19 cellular contexts compared by ENCODE assay signal in the genomic region with DNA sequence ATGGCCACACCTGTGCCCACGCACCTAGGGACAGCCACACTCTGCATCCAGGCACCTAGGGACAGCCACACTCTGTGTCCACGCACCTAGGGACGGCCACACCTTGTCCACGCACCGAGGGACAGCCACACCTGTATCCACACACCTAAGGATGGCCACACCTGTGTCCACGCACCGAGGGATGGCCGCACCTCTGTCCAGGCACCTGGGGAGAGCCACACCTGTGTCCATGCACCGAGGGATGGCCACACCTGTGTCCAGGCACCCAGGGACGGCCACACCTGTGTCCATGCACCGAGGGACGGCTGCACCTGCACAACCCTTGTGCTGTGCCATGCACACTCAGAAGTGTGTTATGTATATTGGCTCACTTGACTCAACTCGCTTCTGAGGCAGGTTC. TPM values are rescaled to one million over a fixed set of nuclear protein-coding genes. Genes with fewer than 3 reads are reported as not detected.
DNase-seq lines count a peak whose midpoint lies in the region; ATAC-seq, FAIRE-seq and TF ChIP-seq lines count a peak whose summit lies in the region.
"Had no signal": no experiment of that assay in that cellular context is flagged by ENCODE, and none has a peak within 500 bp of the region (broad histone marks: within the 10 kb centered on the region; RNA-seq: fewer than 3 reads in every experiment).

No MANE protein-coding gene starts in this region.

- H2BK12ac ChIP-seq in mesenchymal stem cell (ENCODE audit: low read length in 2 of 2): no peak overlapping the region

- no peak for TF ChIP-seq POLR2A in GM12892 (IDR thresholded peaks at IDR 0.05; ENCODE audit: low read depth, low read length)
- no peak for TF ChIP-seq POLR2A in transverse colon (IDR thresholded peaks at IDR 0.05)

- no peak for ATAC-seq in effector memory CD8-positive, alpha-beta T cell (replicated peaks)
- no peak for ATAC-seq in GM18861 (IDR thresholded peaks at IDR 0.05; ENCODE audit: unreplicated experiment)
- ATAC-seq: HepG2 had no signal

- no peak overlapping the region for H4K8ac ChIP-seq in mesenchymal stem cell (ENCODE audit: low read length)

- WGBS in mesenchymal stem cell: 79% methylated on average over 13 of the region's 13 CpGs
- 53% methylated on average over 10 of the region's 13 CpGs; no CpG with 5 or more reads in 1 of the 2 donors for WGBS in transverse colon (ENCODE audit: low coverage in 1 of 2), 2 donors

- H3K36me3 Mint-ChIP-seq in effector memory CD8-positive, alpha-beta T cell (ENCODE audit: insufficient read depth): no peaks in the 10 kb centered on the region
- H3K36me3 Mint-ChIP-seq: CD4-positive, CD25-positive, alpha-beta regulatory T cell had no signal

- no peak overlapping the region for H3K4ac ChIP-seq in mesenchymal stem cell (ENCODE audit: low read depth in 1 of 2, low read length in 2 of 2)

- H3K36me3 ChIP-seq in mesenchymal stem cell (ENCODE audit: control insufficient read depth in 1 of 2, insufficient read depth in 2 of 2, low read depth in 1 of 2, low read length in 2 of 2): no peaks in the 10 kb centered on the region
- peaks cover 0 to 7% (median 3%) of the 10 kb centered on the region in 4 donors for H3K36me3 ChIP-seq in transverse colon
- H3K36me3 ChIP-seq: BLaER1 treated with 17β-estradiol and CSF1 and Interleukin-3, amounts not matched to agents 10 nM and 100 nM; HAP-1 had no signal

- intact Hi-C loops in transverse colon (cut with DNase I; ENCODE audit: low total_unique reads): no loop called here

- no peaks in the 10 kb centered on the region for H3K79me1 ChIP-seq in mesenchymal stem cell (replicated peaks; ENCODE audit: low read length, poor library complexity, severe bottlenecking)

- H3K14ac ChIP-seq in mesenchymal stem cell (ENCODE audit: low read length in 2 of 2): peak overlapping the region in 1 of 2 experiments; percentile 62

- no peak overlapping the region for H2BK15ac ChIP-seq in mesenchymal stem cell (ENCODE audit: low read depth, poor library complexity, severe bottlenecking)

- H3K9me3 Mint-ChIP-seq in effector memory CD8-positive, alpha-beta T cell: no peaks in the 10 kb centered on the region
- H3K9me3 Mint-ChIP-seq: GM23338, HFFc6 had no signal

- H3K4me3 Mint-ChIP-seq in effector memory CD8-positive, alpha-beta T cell: no peak overlapping the region
- H3K4me3 Mint-ChIP-seq: CD4-positive, CD25-positive, alpha-beta regulatory T cell; GM23338; HFFc6 had no signal

- H3K4me1 ChIP-seq in mesenchymal stem cell (ENCODE audit: control insufficient read depth, insufficient read depth, low read depth, low read length) (peaks cover 4% of the 10 kb centered on the region), transverse colon (peaks cover 2 to 15% (median 14%) of the 10 kb centered on the region in 4 donors)
- H3K4me1 ChIP-seq: HAP-1 had no signal

- H2AFZ ChIP-seq in mesenchymal stem cell (ENCODE audit: low read depth, low read length): no peak overlapping the region

- H3K27ac ChIP-seq in VCaP (peak overlapping the region; percentile 66), mesenchymal stem cell (ENCODE audit: low read length, poor library complexity, severe bottlenecking) (no peak overlapping the region), transverse colon (no peak overlapping the region)
- H3K27ac ChIP-seq: BLaER1 treated with 17β-estradiol and CSF1 and Interleukin-3, amounts not matched to agents 10 nM and 100 nM had no signal

- H3K27ac Mint-ChIP-seq in effector memory CD8-positive, alpha-beta T cell: no peak overlapping the region
- H3K27ac Mint-ChIP-seq: CD4-positive, CD25-positive, alpha-beta regulatory T cell; GM23338; HFFc6 had no signal

- peaks cover 27 to 68% of the 10 kb centered on the region in 2 donors for H3K27me3 Mint-ChIP-seq in effector memory CD8-positive, alpha-beta T cell

- no peak overlapping the region for H3K4me2 ChIP-seq in mesenchymal stem cell (ENCODE audit: low read length, poor library complexity, severe bottlenecking)
- H3K4me2 ChIP-seq: BLaER1 treated with 17β-estradiol and CSF1 and Interleukin-3, amounts not matched to agents 10 nM and 100 nM; GM23338 had no signal

- no peak for TF ChIP-seq EP300 in transverse colon (IDR thresholded peaks at IDR 0.05; ENCODE audit: low read depth)

- in situ Hi-C loops in transverse colon (cut with MboI; ENCODE audit: low pct_ligation_motif_present in 1 of 4, low pct_unique_long_range_greater_than_20kb in 1 of 4, low sequenced_read_pairs in 3 of 4): no loop called here

- H3K9ac ChIP-seq in mesenchymal stem cell (ENCODE audit: low read length): no peak overlapping the region
- H3K9ac ChIP-seq: BLaER1 treated with 17β-estradiol and CSF1 and Interleukin-3, amounts not matched to agents 10 nM and 100 nM had no signal

- TF ChIP-seq CTCF in VCaP (conservative IDR thresholded peaks at IDR 0.05) (no peak), transverse colon (IDR thresholded peaks at IDR 0.05) (no peak)

- DNase-seq in GM12892 (ENCODE audit: insufficient read length) (no peak), mesenchymal stem cell (no peak), transverse colon (peak; percentile 47), NAMALWA (ENCODE audit: low spot score) (no peak)
- DNase-seq in effector memory CD8-positive, alpha-beta T cell: no peak
- DNase-seq: ACHN; CD4-positive, CD25-positive, alpha-beta regulatory T cell; DMS53; GF-D8; HFFc6 had no signal

- H3K27me3 ChIP-seq in mesenchymal stem cell (ENCODE audit: control insufficient read depth in 1 of 2, insufficient read depth in 1 of 2, low read length in 2 of 2) (peaks cover 54 to 83% of the 10 kb centered on the region in 2 experiments), transverse colon (peaks cover 34% of the 10 kb centered on the region)

- H3K4me1 Mint-ChIP-seq in effector memory CD8-positive, alpha-beta T cell (ENCODE audit: low read depth in 2 of 2): peaks cover 0 to 2% of the 10 kb centered on the region in 2 donors

- no peak overlapping the region for H2BK120ac ChIP-seq in mesenchymal stem cell (ENCODE audit: low read depth, low read length)

- H3K23ac ChIP-seq in mesenchymal stem cell (ENCODE audit: low read length in 2 of 2): no peak overlapping the region

- no peak overlapping the region for H2AK5ac ChIP-seq in mesenchymal stem cell (ENCODE audit: low read length, severe bottlenecking)

- H3K4me3 ChIP-seq in mesenchymal stem cell (ENCODE audit: insufficient read depth in 1 of 2, low read depth in 1 of 2, low read length in 2 of 2) (no peak overlapping the region), transverse colon (no peak overlapping the region)
- H3K4me3 ChIP-seq: BLaER1 treated with 17β-estradiol and CSF1 and Interleukin-3, amounts not matched to agents 10 nM and 100 nM; GM23338; HAP-1 had no signal

- H2BK5ac ChIP-seq in mesenchymal stem cell (ENCODE audit: low read depth, low read length, poor library complexity, severe bottlenecking): no peak overlapping the region

- H3K18ac ChIP-seq in mesenchymal stem cell (ENCODE audit: low read depth in 1 of 2, low read length in 2 of 2): no peak overlapping the region

- FAIRE-seq in GM12892 (lab: Jason Lieb, UNC): peak; percentile 36
- FAIRE-seq: GM18507, HepG2 had no signal

- peak overlapping the region; percentile 37 for H4K91ac ChIP-seq in mesenchymal stem cell (ENCODE audit: low read length)

- H3K9me3 ChIP-seq in mesenchymal stem cell (ENCODE audit: control insufficient read depth, low read length): no peaks in the 10 kb centered on the region
- no peaks in the 10 kb centered on the region for H3K9me3 ChIP-seq in transverse colon
- H3K9me3 ChIP-seq: BLaER1 treated with 17β-estradiol and CSF1 and Interleukin-3, amounts not matched to agents 10 nM and 100 nM; HAP-1 had no signal

RNA-seq across cellular contexts. Expression of a gene that starts 10.8 kb away (rescaled TPM):
- 0.53 TPM for polyA plus RNA-seq in GM12892 (2012; ENCODE audit: missing spikeins)
- not detected for polyA plus RNA-seq in mesenchymal stem cell (2013, experiment 1 of 2)
- polyA plus RNA-seq in mesenchymal stem cell (2013, experiment 2 of 2): not detected
- total RNA-seq in transverse colon: 10 to 100 TPM; 19.9 to 44.8 (median 33.8) TPM
- total RNA-seq: A172; CD4-positive, CD25-positive, alpha-beta regulatory T cell; HepG2; HFFc6; HT1080 had no signal
- polyA plus RNA-seq: CD4-positive, CD25-positive, alpha-beta regulatory T cell had no signal

RNA-seq across cellular contexts. Expression of a gene that starts 16.9 kb away (rescaled TPM):
- polyA plus RNA-seq in GM12892 (2012; ENCODE audit: missing spikeins): 3.5 TPM
- 4.9 TPM for polyA plus RNA-seq in mesenchymal stem cell (2013, experiment 1 of 2)
- 5.2 TPM for polyA plus RNA-seq in mesenchymal stem cell (2013, experiment 2 of 2)
- 10 to 100 TPM; 24.9 to 33.7 (median 28.2) TPM for total RNA-seq in transverse colon

RNA-seq across cellular contexts. Expression of a gene that starts 36.1 kb away (rescaled TPM):
- 1.7 TPM for polyA plus RNA-seq in GM12892 (2012; ENCODE audit: missing spikeins)
- 0.66 TPM for polyA plus RNA-seq in mesenchymal stem cell (2013, experiment 1 of 2)
- 0.48 TPM for polyA plus RNA-seq in mesenchymal stem cell (2013, experiment 2 of 2)
- 10 to 100 TPM in 1 of 4 donors, 1 to 10 TPM in 1, under 1 TPM in 1, not detected in 1; 0.60 to 10.0 (median 1.6) TPM for total RNA-seq in transverse colon
- total RNA-seq: A172, HFFc6, HT1080 had no signal
